Comparison of ENCODE assay signal across 8 cellular contexts in genomic region chr12:122886851-122887816, GRCh38. TPM values are rescaled to one million over a fixed set of nuclear protein-coding genes. Genes with fewer than 3 reads are reported as not detected.
DNase-seq lines count a peak whose midpoint lies in the region; ATAC-seq and TF ChIP-seq lines count a peak whose summit lies in the region.

No MANE protein-coding gene starts in this region.

- H3K9me3 Mint-ChIP-seq in activated CD8-positive, alpha-beta T cell treated with anti-CD3 and anti-CD28 coated beads for 36 hours, result peaks cover 2% of the 10 kb centered on the region
- H3K9me3 Mint-ChIP-seq in glutamatergic neuron (ENCODE audit: unreplicated experiment), result peaks cover 4% of the 10 kb centered on the region

- peak overlapping the region; percentile 70; the same call in 1 of the 2 replicates for H3K23ac ChIP-seq in IMR-90 (ENCODE audit: low read depth, low read length)

- H3K9me3 ChIP-seq in IMR-90 (ENCODE audit: control insufficient read depth, insufficient read depth, low read length) (no peaks in the 10 kb centered on the region), aorta (ENCODE audit: control insufficient read depth, low read length) (no peaks in the 10 kb centered on the region)

- BruUV-seq in IMR-90 (replicated peaks; lab: Mats Ljungman, UMichigan), result no TSS peak

- H3K27me3 ChIP-seq in IMR-90 (ENCODE audit: control insufficient read depth, insufficient read depth, low read length) (no peaks in the 10 kb centered on the region), aorta (ENCODE audit: control insufficient read depth in 1 of 2, insufficient read depth in 2 of 2, low read length in 1 of 2) (no peaks in the 10 kb centered on the region)

- peak overlapping the region; percentile 69 for H3K4me3 Mint-ChIP-seq in activated CD8-positive, alpha-beta T cell treated with anti-CD3 and anti-CD28 coated beads for 36 hours
- H3K4me3 Mint-ChIP-seq in glutamatergic neuron (ENCODE audit: unreplicated experiment), result peak overlapping the region; percentile 22

- POLR2A ChIA-PET in IMR-90 (lab: Charles Lee; ENCODE audit: unreplicated experiment), result interaction anchor here (0.6 kb wide), 1 partner anchor 20 kb away, joined by 4 read pairs; no protein-coding TSS in a partner anchor
- POLR2A ChIA-PET in activated CD8-positive, alpha-beta T cell treated with anti-CD3 and anti-CD28 coated beads for 36 hours (lab: Charles Lee), result interaction anchor here (0.6 to 21.6 kb wide), 4 partner anchors 9 to 923 kb away, joined by 3 to 239 read pairs (median 8); partner anchors contain the start of gene VPS37B

- no peak overlapping the region for H4K91ac ChIP-seq in IMR-90 (ENCODE audit: insufficient read depth, low read depth, low read length)

- CTCF ChIA-PET in IMR-90 (lab: Yijun Ruan, JAX), result no interaction called here
- CTCF ChIA-PET in activated CD8-positive, alpha-beta T cell treated with anti-CD3 and anti-CD28 coated beads for 36 hours (lab: Charles Lee), result interaction anchor here (1.8 to 3.3 kb wide), 4 partner anchors 8 to 27 kb away, joined by 6 to 19 read pairs (median 12); no protein-coding TSS in a partner anchor

- peaks cover 83% of the 10 kb centered on the region for H4K20me1 ChIP-seq in IMR-90 (ENCODE audit: insufficient read depth, low read length)

- H3K9me1 ChIP-seq in IMR-90 (ENCODE audit: insufficient read depth, low read length), result peaks cover 34% of the 10 kb centered on the region

- peak overlapping the region; percentile 33; the same call in 1 of the 2 replicates for H2BK120ac ChIP-seq in IMR-90 (ENCODE audit: low read depth, low read length)

- in situ Hi-C loops in IMR-90 (cut with MboI; ENCODE audit: low sequenced_read_pairs), result no loop called here

- no peak for TF ChIP-seq CTCF in IMR-90 (conservative IDR thresholded peaks at IDR 0.05; ENCODE audit: low read depth, low read length)
- no peak for TF ChIP-seq CTCF in activated CD8-positive, alpha-beta T cell treated with anti-CD3 and anti-CD28 coated beads for 36 hours (IDR thresholded peaks at IDR 0.05)
- no peak for TF ChIP-seq CTCF in glutamatergic neuron (IDR thresholded peaks at IDR 0.05; ENCODE audit: partially characterized antibody, unreplicated experiment)

- dilution Hi-C loops in IMR-90 (cut with HindIII; ENCODE audit: low sequenced_read_pairs, unreplicated experiment), result no loop called here

- ATAC-seq in GM21529 (IDR thresholded peaks at IDR 0.05; ENCODE audit: unreplicated experiment) (peak; percentile 76), IMR-90 (ENCODE audit: low read depth) (no peak), aorta (ENCODE audit: low FRiP score) (no peak)
- peak; percentile 65 for ATAC-seq in activated CD8-positive, alpha-beta T cell treated with anti-CD3 and anti-CD28 coated beads for 36 hours

- WGBS in IMR-90 (ENCODE audit: extremely low coverage in 2 of 2, insufficient read length in 1 of 2), 2 experiments, result 43% methylated on average over 6 of the region's 10 CpGs; no CpG with 5 or more reads in 1 of the 2 experiments
- 84 to 85% methylated on average over 10 of the region's 10 CpGs for WGBS in aorta, 2 donors

- no peak overlapping the region for H3K9ac ChIP-seq in IMR-90 (ENCODE audit: low read depth, low read length)

- DNase-seq in GF-D8 (lab: John Stamatoyannopoulos, UW), result peak; percentile 7
- peak; percentile 76 for DNase-seq in IMR-90
- peak; percentile 90 for DNase-seq in activated CD8-positive, alpha-beta T cell treated with anti-CD3 and anti-CD28 coated beads for 36 hours
- DNase-seq in glutamatergic neuron, result no peak
- DNase-seq in stimulated activated CD8-positive, alpha-beta memory T cell treated with anti-CD3 and anti-CD28 coated beads, Interleukin-4, amount 100 ng/mL, for 48 hours, result peak; percentile 75
- no peak for DNase-seq in aorta
- DNase-seq in NCI-H1092 treated with DMSO at 0.1 percent for 48 hours (lab: John Stamatoyannopoulos, UW), result no peak

- TF ChIP-seq POLR2A in IMR-90 (IDR thresholded peaks at IDR 0.05; ENCODE audit: low read depth, low read length), result no peak

- H3K36me3 ChIP-seq in IMR-90 (ENCODE audit: control insufficient read depth, insufficient read depth, low read length), result no peaks in the 10 kb centered on the region
- H3K36me3 ChIP-seq in aorta (ENCODE audit: control insufficient read depth in 1 of 2, insufficient read depth in 2 of 2, low read length in 1 of 2), result no peaks in the 10 kb centered on the region

- no peak overlapping the region for H3K4me3 ChIP-seq in IMR-90 (ENCODE audit: insufficient read depth, low read depth, low read length)
- no peak overlapping the region for H3K4me3 ChIP-seq in aorta (ENCODE audit: low read length in 2 of 2)

- H3K27ac ChIP-seq in IMR-90 (ENCODE audit: insufficient read depth, low read length), result peak overlapping the region; percentile 23; the same call in 1 of the 2 replicates
- H3K27ac ChIP-seq in aorta (ENCODE audit: low read depth in 1 of 2, low read length in 2 of 2), result no peak overlapping the region

- no peak overlapping the region for H3K56ac ChIP-seq in IMR-90 (ENCODE audit: extremely low read depth, insufficient read depth, low read length)

- H3K27me3 Mint-ChIP-seq in activated CD8-positive, alpha-beta T cell treated with anti-CD3 and anti-CD28 coated beads for 36 hours, result no peaks in the 10 kb centered on the region
- H3K27me3 Mint-ChIP-seq in glutamatergic neuron (ENCODE audit: unreplicated experiment), result peaks cover 3% of the 10 kb centered on the region

- peak overlapping the region; percentile 19 for H2BK5ac ChIP-seq in IMR-90 (ENCODE audit: low read depth, low read length, poor library complexity, severe bottlenecking)

- peak overlapping the region; percentile 37; the same call in 1 of the 2 replicates for H2BK20ac ChIP-seq in IMR-90 (ENCODE audit: low read depth, low read length)

- no peak overlapping the region for H2AFZ ChIP-seq in IMR-90 (replicated peaks; ENCODE audit: low read length, poor library complexity)

- H2AK9ac ChIP-seq in IMR-90 (replicated peaks; ENCODE audit: low read depth, low read length, poor library complexity), result peak overlapping the region; percentile 91

- H2AK5ac ChIP-seq in IMR-90 (ENCODE audit: low read depth, low read length), result peak overlapping the region; percentile 71

- peaks cover 10% of the 10 kb centered on the region for H3K36me3 Mint-ChIP-seq in activated CD8-positive, alpha-beta T cell treated with anti-CD3 and anti-CD28 coated beads for 36 hours (ENCODE audit: low read depth)
- no peaks in the 10 kb centered on the region for H3K36me3 Mint-ChIP-seq in glutamatergic neuron (ENCODE audit: unreplicated experiment)

- no peak overlapping the region for H4K5ac ChIP-seq in IMR-90 (ENCODE audit: low read depth, low read length)

- peak overlapping the region; percentile 57 for H3K14ac ChIP-seq in IMR-90 (replicated peaks; ENCODE audit: low read depth, low read length)

- peak overlapping the region; percentile 57; the same call in 2 of the 3 replicates for H2BK15ac ChIP-seq in IMR-90 (ENCODE audit: low read depth, low read length)

- H3K4me1 ChIP-seq in IMR-90 (ENCODE audit: control insufficient read depth, insufficient read depth, low read length) (peaks cover 28% of the 10 kb centered on the region), aorta (ENCODE audit: control insufficient read depth in 1 of 2, insufficient read depth in 2 of 2, low read length in 2 of 2) (peaks cover 0 to 24% of the 10 kb centered on the region in 2 donors)

- H3K79me1 ChIP-seq in IMR-90 (ENCODE audit: low read depth in 1 of 2, low read length in 2 of 2), result peaks cover 19 to 85% of the 10 kb centered on the region in 2 experiments; a peak in 3 of 4 replicates

- intact Hi-C loops in IMR-90 (cut with micrococcal nuclease) (no loop called here), aorta (cut with DNase I) (no loop called here)
- intact Hi-C loops in activated CD8-positive, alpha-beta T cell treated with anti-CD3 and anti-CD28 coated beads for 36 hours (cut with micrococcal nuclease), result no loop called here

- H4K8ac ChIP-seq in IMR-90 (ENCODE audit: low read depth in 2 of 2, low read length in 2 of 2), result no peak overlapping the region

- H3K4ac ChIP-seq in IMR-90 (ENCODE audit: low read depth, low read length), result peak overlapping the region; percentile 66

- H3K4me1 Mint-ChIP-seq in activated CD8-positive, alpha-beta T cell treated with anti-CD3 and anti-CD28 coated beads for 36 hours (ENCODE audit: low read depth), result peaks cover 94% of the 10 kb centered on the region
- peaks cover 33% of the 10 kb centered on the region for H3K4me1 Mint-ChIP-seq in glutamatergic neuron (ENCODE audit: low read depth, unreplicated experiment)

- H3K4me2 ChIP-seq in IMR-90 (ENCODE audit: low read depth, low read length), result no peak overlapping the region; the same call in 1 of the 2 replicates

- no peak overlapping the region for H3K18ac ChIP-seq in IMR-90 (ENCODE audit: low read depth, low read length)

- H3K27ac Mint-ChIP-seq in activated CD8-positive, alpha-beta T cell treated with anti-CD3 and anti-CD28 coated beads for 36 hours, result peak overlapping the region; percentile 93
- peak overlapping the region; percentile 13 for H3K27ac Mint-ChIP-seq in glutamatergic neuron (ENCODE audit: unreplicated experiment)

- no peak for TF ChIP-seq RAD21 in IMR-90 (IDR thresholded peaks at IDR 0.05; ENCODE audit: low read length)

TF ChIP-seq in IMR-90, 13 proteins besides CTCF, POLR2A, EP300 and RAD21 (continues in another document):
- no peak for TF ChIP-seq CHD1 (IDR thresholded peaks at IDR 0.05; ENCODE audit: low read depth, low read length)
- peak; percentile 68 for TF ChIP-seq FOS (IDR thresholded peaks at IDR 0.05; ENCODE audit: low read depth, low read length)
- no peak for TF ChIP-seq MXI1 (IDR thresholded peaks at IDR 0.05; ENCODE audit: borderline replicate concordance, low read depth, low read length)

RNA-seq across cellular contexts. Expression of gene VPS37B, which starts 8.8 kb away (rescaled TPM):
- total RNA-seq in IMR-90 (2012; rRNA removed), result 8.6 and 13.9 TPM in 2 replicates
- polyA plus RNA-seq in IMR-90 (2012; rRNA removed), result 25.7 and 29.9 TPM in 2 replicates
- polyA plus RNA-seq in IMR-90 (2012; cell fraction: cytosol; rRNA removed), result 30.2 and 32.2 TPM in 2 replicates
- 46.1 and 46.4 TPM in 2 replicates for polyA plus RNA-seq in IMR-90 (2012; cell fraction: nucleus; rRNA removed; ENCODE audit: low replicate concordance)
- total RNA-seq in activated CD8-positive, alpha-beta T cell treated with anti-CD3 and anti-CD28 coated beads for 36 hours, result 10 to 100 TPM; 17.8 to 18.4 TPM
- total RNA-seq in glutamatergic neuron (ENCODE audit: unreplicated experiment), result 19.7 TPM
- 10 to 100 TPM; 27.1 to 36.4 TPM for total RNA-seq in aorta
- polyA plus RNA-seq in aorta, result 10 to 100 TPM in 1 of 2 donors, 1 to 10 TPM in 1; 7.4 to 17.6 TPM

RNA-seq across cellular contexts. Expression of gene HIP1R, which starts 51.9 kb away (rescaled TPM):
- 9.7 and 13.8 TPM in 2 replicates for total RNA-seq in IMR-90 (2012; rRNA removed)
- polyA plus RNA-seq in IMR-90 (2012; rRNA removed), result 18.5 and 20.7 TPM in 2 replicates
- 9.6 and 10.4 TPM in 2 replicates for polyA plus RNA-seq in IMR-90 (2012; cell fraction: cytosol; rRNA removed)
- polyA plus RNA-seq in IMR-90 (2012; cell fraction: nucleus; rRNA removed; ENCODE audit: low replicate concordance), result 96.7 and 158 TPM in 2 replicates
- total RNA-seq in activated CD8-positive, alpha-beta T cell treated with anti-CD3 and anti-CD28 coated beads for 36 hours, result 10 to 100 TPM; 22.8 to 22.9 TPM
- 19.3 TPM for total RNA-seq in glutamatergic neuron (ENCODE audit: unreplicated experiment)
- 10 to 100 TPM; 25.4 to 26.6 TPM for total RNA-seq in aorta
- 100 to 1,000 TPM in 1 of 2 donors, 10 to 100 TPM in 1; 33.7 to 101 TPM for polyA plus RNA-seq in aorta

Comparison
In these comparisons a context has a peak if more than half of its experiments do, and no peak if none do; other contexts are left out.
1. DNase-seq: peak in GF-D8 (single experiment), IMR-90 (single experiment), activated CD8-positive, alpha-beta T cell treated with anti-CD3 and anti-CD28 coated beads for 36 hours (single experiment) and stimulated activated CD8-positive, alpha-beta memory T cell treated with anti-CD3 and anti-CD28 coated beads, Interleukin-4, amount 100 ng/mL, for 48 hours (single experiment); none in glutamatergic neuron (single experiment), aorta (0 of 2) and NCI-H1092 treated with DMSO at 0.1 percent for 48 hours (single experiment).
2. ATAC-seq: peak in GM21529 (single experiment) and activated CD8-positive, alpha-beta T cell treated with anti-CD3 and anti-CD28 coated beads for 36 hours (single experiment); none in IMR-90 (single experiment) and aorta (single experiment).